ENCODE assay signal across 27 cellular contexts in genomic region chr4:100187781-100188180, GRCh38. TPM values are rescaled to one million over a fixed set of nuclear protein-coding genes. Genes with fewer than 3 reads are reported as not detected.
"Had no signal": no experiment of that assay in that cellular context is flagged by ENCODE, and none has a peak within 500 bp of the region (broad histone marks: within the 10 kb centered on the region; RNA-seq: fewer than 3 reads in every experiment).

No MANE protein-coding gene starts in this region.

- H3K9me3 Mint-ChIP-seq: activated T-cell treated with anti-CD3 and anti-CD28 coated beads, Interleukin-2, amount 50 U/mL, for 24 hours; activated T-helper 1 cell treated with anti-CD3 and anti-CD28 coated beads, Interleukin-12 subunit alpha, Interleukin-12 subunit beta, Interleukin-2, Interleukin-4 antibody, amounts not matched to agents 30 ng/mL and 10 ng/mL and 1 ng/mL, durations not matched to agents 14 hours and 24 hours and 36 hours; WTC11 had no signal

- H3K27ac ChIP-seq: brain microvascular endothelial cell, cardiac muscle cell had no signal

- H3K36me3 Mint-ChIP-seq: activated naive CD8-positive, alpha-beta T cell had no signal

- H3K27me3 ChIP-seq: brain microvascular endothelial cell, cardiac muscle cell had no signal

- H3K36me3 ChIP-seq: brain microvascular endothelial cell, cardiac muscle cell had no signal

- H3K4me3 Mint-ChIP-seq: activated CD8-positive, alpha-beta memory T cell treated with anti-CD3 and anti-CD28 coated beads, Interleukin-2, amount 10 ng/mL, durations not matched to agents 7 days and 5 days; activated naive CD8-positive, alpha-beta T cell; activated T-cell treated with anti-CD3 and anti-CD28 coated beads, Interleukin-2, amount 50 U/mL, for 24 hours; activated T-helper 1 cell treated with anti-CD3 and anti-CD28 coated beads, Interleukin-12 subunit alpha, Interleukin-12 subunit beta, Interleukin-2, Interleukin-4 antibody, amounts not matched to agents 30 ng/mL and 10 ng/mL and 1 ng/mL, durations not matched to agents 14 hours and 24 hours and 36 hours; T-helper 17 cell; WTC11 had no signal

- DNase-seq: activated CD4-positive, alpha-beta T cell treated with anti-CD3 and anti-CD28 coated beads for 48 hours; activated CD4-positive, alpha-beta T cell treated with anti-CD3 and anti-CD28 coated beads, Interleukin-2, amount 50 U/mL, for 4 hours; activated CD4-positive, CD25-positive, alpha-beta regulatory T cell treated with anti-CD3 and anti-CD28 coated beads, Interleukin-2, amount 50 U/mL, for 72 hours; activated CD8-positive, alpha-beta memory T cell treated with anti-CD3 and anti-CD28 coated beads, Interleukin-2, amount 10 ng/mL, durations not matched to agents 7 days and 5 days; activated effector memory CD4-positive, alpha-beta T cell treated with Interleukin-2 at 50 U/mL for 16 hours; activated naive CD4-positive, alpha-beta T cell; activated T-cell treated with anti-CD3 and anti-CD28 coated beads, Interleukin-2, amount 50 U/mL, for 24 hours; amygdala; brain microvascular endothelial cell; Karpas-422; MM.1S; NCI-H1105; NCI-H1436; NCI-H1694 treated with DMSO at 0.1 percent for 48 hours; NCI-H2029 treated with DMSO at 0.1 percent for 48 hours; NCI-H345; NCI-H510A; NCI-H69; PC-3; SHP77 treated with DMSO at 0.1 percent for 48 hours; T-helper 17 cell; T-helper 9 cell had no signal

- H3K27ac Mint-ChIP-seq: activated CD8-positive, alpha-beta memory T cell treated with anti-CD3 and anti-CD28 coated beads, Interleukin-2, amount 10 ng/mL, durations not matched to agents 7 days and 5 days; activated naive CD8-positive, alpha-beta T cell; activated T-cell treated with anti-CD3 and anti-CD28 coated beads, Interleukin-2, amount 50 U/mL, for 24 hours; activated T-helper 1 cell treated with anti-CD3 and anti-CD28 coated beads, Interleukin-12 subunit alpha, Interleukin-12 subunit beta, Interleukin-2, Interleukin-4 antibody, amounts not matched to agents 30 ng/mL and 10 ng/mL and 1 ng/mL, durations not matched to agents 14 hours and 24 hours and 36 hours; T-helper 17 cell; WTC11 had no signal

- H3K4me3 ChIP-seq: cardiac muscle cell, K562 had no signal

- ATAC-seq: activated CD8-positive, alpha-beta memory T cell treated with anti-CD3 and anti-CD28 coated beads, Interleukin-2, amount 10 ng/mL, durations not matched to agents 7 days and 5 days; K562; PC-3; T-helper 17 cell; WTC11 had no signal

RNA-seq across cellular contexts. Expression of gene DDIT4L, which starts 2.5 kb away (rescaled TPM):
- total RNA-seq: K562, PC-3, T-helper 17 cell had no signal
